ENCODE assay signal across 8 cellular contexts in genomic region chr12:4271433-4272013, GRCh38. TPM values are rescaled to one million over a fixed set of nuclear protein-coding genes. Genes with fewer than 3 reads are reported as not detected.
DNase-seq lines count a peak whose midpoint lies in the region; ATAC-seq lines count a peak whose summit lies in the region.

No MANE protein-coding gene starts in this region.

- H3K9me3 Mint-ChIP-seq in activated T-cell treated with anti-CD3 and anti-CD28 coated beads, Interleukin-2, amount 50 U/mL, for 24 hours, result no peaks in the 10 kb centered on the region
- H3K9me3 Mint-ChIP-seq in activated T-cell treated with anti-CD3 and anti-CD28 coated beads, Interleukin-2, amount 50 U/mL, for 4 hours, result no peaks in the 10 kb centered on the region

- H3K27me3 Mint-ChIP-seq in activated T-cell treated with anti-CD3 and anti-CD28 coated beads, Interleukin-2, amount 50 U/mL, for 24 hours, result no peaks in the 10 kb centered on the region
- H3K27me3 Mint-ChIP-seq in activated T-cell treated with anti-CD3 and anti-CD28 coated beads, Interleukin-2, amount 50 U/mL, for 4 hours (ENCODE audit: low read depth), result no peaks in the 10 kb centered on the region

- peak; percentile 10 for ATAC-seq in HG03103 (IDR thresholded peaks at IDR 0.05; ENCODE audit: low read depth, unreplicated experiment)
- peak in 1 of 2 donors; percentile 4 for ATAC-seq in activated T-cell treated with anti-CD3 and anti-CD28 coated beads, Interleukin-2, amount 50 U/mL, for 4 hours

- peaks cover 43% of the 10 kb centered on the region for H3K36me3 Mint-ChIP-seq in activated T-cell treated with anti-CD3 and anti-CD28 coated beads, Interleukin-2, amount 50 U/mL, for 24 hours (ENCODE audit: low read depth)
- H3K36me3 Mint-ChIP-seq in activated T-cell treated with anti-CD3 and anti-CD28 coated beads, Interleukin-2, amount 50 U/mL, for 4 hours (ENCODE audit: insufficient read depth), result peaks cover 11% of the 10 kb centered on the region

- H3K4me3 Mint-ChIP-seq in activated T-cell treated with anti-CD3 and anti-CD28 coated beads, Interleukin-2, amount 50 U/mL, for 24 hours, result peak overlapping the region; percentile 95
- peak overlapping the region; percentile 98 for H3K4me3 Mint-ChIP-seq in activated T-cell treated with anti-CD3 and anti-CD28 coated beads, Interleukin-2, amount 50 U/mL, for 4 hours

- H3K27ac Mint-ChIP-seq in activated T-cell treated with anti-CD3 and anti-CD28 coated beads, Interleukin-2, amount 50 U/mL, for 24 hours, result peak overlapping the region; percentile 100

- peak overlapping the region; percentile 60 for H3K4me3 ChIP-seq in iPS-11a (ENCODE audit: low read depth, low read length)

- peak; percentile 86 for DNase-seq in activated T-cell treated with anti-CD3 and anti-CD28 coated beads, Interleukin-2, amount 50 U/mL, for 24 hours
- DNase-seq in activated T-cell treated with anti-CD3 and anti-CD28 coated beads, Interleukin-2, amount 50 U/mL, for 1 hour, result no peak
- DNase-seq in activated T-cell treated with anti-CD3 and anti-CD28 coated beads, Interleukin-2, amount 50 U/mL, for 4 hours, result no peak
- peak; percentile 50 for DNase-seq in stimulated activated CD8-positive, alpha-beta memory T cell treated with anti-CD3 and anti-CD28 coated beads, Interleukin-15, amount 100 ng/mL, for 24 hours (ENCODE audit: low read depth)
- DNase-seq in NCI-H2081 (lab: John Stamatoyannopoulos, UW), result no peak
- no peak for DNase-seq in SHP77 treated with DMSO at 0.1 percent for 48 hours (lab: John Stamatoyannopoulos, UW)

- peaks cover 37% of the 10 kb centered on the region for H3K4me1 Mint-ChIP-seq in activated T-cell treated with anti-CD3 and anti-CD28 coated beads, Interleukin-2, amount 50 U/mL, for 24 hours (ENCODE audit: low read depth)
- peaks cover 24% of the 10 kb centered on the region for H3K4me1 Mint-ChIP-seq in activated T-cell treated with anti-CD3 and anti-CD28 coated beads, Interleukin-2, amount 50 U/mL, for 4 hours (ENCODE audit: low read depth)

RNA-seq across cellular contexts. Expression of gene CCND2, which starts 2.0 kb away (rescaled TPM):
- total RNA-seq in activated T-cell treated with anti-CD3 and anti-CD28 coated beads, Interleukin-2, amount 50 U/mL, for 4 hours, result 1,000 to 10,000 TPM in 1 of 3 donors, 100 to 1,000 TPM in 2; 867 to 1,094 (median 990) TPM

RNA-seq across cellular contexts. Expression of gene TIGAR, which starts 49.5 kb away (rescaled TPM):
- total RNA-seq in activated T-cell treated with anti-CD3 and anti-CD28 coated beads, Interleukin-2, amount 50 U/mL, for 4 hours, result 10 to 100 TPM; 12.3 to 21.3 (median 17.8) TPM

Comparison
In these comparisons a context has a peak if more than half of its experiments do, and no peak if none do; other contexts are left out.
1. DNase-seq: peak in activated T-cell treated with anti-CD3 and anti-CD28 coated beads, Interleukin-2, amount 50 U/mL, for 24 hours (single experiment) and stimulated activated CD8-positive, alpha-beta memory T cell treated with anti-CD3 and anti-CD28 coated beads, Interleukin-15, amount 100 ng/mL, for 24 hours (single experiment); none in activated T-cell treated with anti-CD3 and anti-CD28 coated beads, Interleukin-2, amount 50 U/mL, for 1 hour (single experiment), activated T-cell treated with anti-CD3 and anti-CD28 coated beads, Interleukin-2, amount 50 U/mL, for 4 hours (single experiment), NCI-H2081 (0 of 2) and SHP77 treated with DMSO at 0.1 percent for 48 hours (single experiment).